ENCODE assay signal across 11 cellular contexts in genomic region chr4:143745874-143746273, GRCh38. TPM values are rescaled to one million over a fixed set of nuclear protein-coding genes. Genes with fewer than 3 reads are reported as not detected.
"Had no signal": no experiment of that assay in that cellular context is flagged by ENCODE, and none has a peak within 500 bp of the region (broad histone marks: within the 10 kb centered on the region; RNA-seq: fewer than 3 reads in every experiment).

No MANE protein-coding gene starts in this region.

- H3K9me3 ChIP-seq: HAP-1 had no signal

- H3K36me3 ChIP-seq: HAP-1 had no signal

- FAIRE-seq: H1, H54 had no signal

- H3K27ac Mint-ChIP-seq: GM23338, HFFc6 had no signal

- H3K9ac ChIP-seq: GM23248 had no signal

- H3K4me3 ChIP-seq: GM23248, GM23338, HAP-1 had no signal

- H2AFZ ChIP-seq: GM23248, GM23338 had no signal

- H3K27ac ChIP-seq: GM23248 had no signal

- H3K4me1 ChIP-seq: HAP-1 had no signal

- H3K9me3 Mint-ChIP-seq: GM23338 had no signal

- H3K4me3 Mint-ChIP-seq: GM23338, HFFc6 had no signal

- DNase-seq: GM23248, GOT3, H7, HCEC 1CT, HFFc6 had no signal

- ATAC-seq: GM23338, HCT116 had no signal

- H3K4me2 ChIP-seq: GM23338 had no signal

RNA-seq across cellular contexts. Expression of gene FREM3, which starts 45.4 kb away (rescaled TPM):
- total RNA-seq: GM23248, H4, H7, HFFc6 had no signal
- polyA plus RNA-seq: GM23248 had no signal
